34 cellular contexts compared by ENCODE assay signal in genomic region chr12:83800022-83800421, GRCh38.
"Had no signal": no experiment of that assay in that cellular context is flagged by ENCODE, and none has a peak within 500 bp of the region (broad histone marks: within the 10 kb centered on the region; RNA-seq: fewer than 3 reads in every experiment).

No MANE protein-coding gene starts in this region.

- H3K9me3 ChIP-seq: MG63 had no signal

- H3K4me2 ChIP-seq: KMS-11 had no signal

- H3K27ac ChIP-seq: KMS-11 had no signal

- H3K27me3 ChIP-seq: MG63 had no signal

- H3K36me3 ChIP-seq: MG63 had no signal

- H3K9ac ChIP-seq: KMS-11 had no signal

- H3K4me3 ChIP-seq: MG63 had no signal

- DNase-seq: Karpas-422, Kasumi-1, MG63, MM.1S, MV-4-11, NCI-H1048, NCI-H1092, NCI-H1092 treated with DMSO at 0.1 percent for 48 hours, NCI-H1105, NCI-H1105 treated with DMSO at 0.1 percent for 48 hours, NCI-H1417, NCI-H1417 treated with DMSO at 0.1 percent for 48 hours, NCI-H1436, NCI-H1436 treated with DMSO at 0.1 percent for 48 hours, NCI-H146, NCI-H1694, NCI-H1694 treated with DMSO at 0.1 percent for 48 hours, NCI-H187, NCI-H187 treated with DMSO at 0.1 percent for 48 hours, NCI-H1930, NCI-H2029, NCI-H2029 treated with DMSO at 0.1 percent for 48 hours, NCI-H2081, NCI-H2081 treated with DMSO at 0.1 percent for 48 hours, NCI-H2107, NCI-H2171, NCI-H2171 treated with DMSO at 0.1 percent for 48 hours, NCI-H2227 treated with DMSO at 0.1 percent for 48 hours, NCI-H226, NCI-H345, NCI-H446, NCI-H446 treated with DMSO at 0.1 percent for 48 hours, NCI-H510A had no signal
